ENCODE assay signal across 28 cellular contexts in genomic region chr1:167325151-167325550, GRCh38.
"Had no signal": no experiment of that assay in that cellular context is flagged by ENCODE, and none has a peak within 500 bp of the region (broad histone marks: within the 10 kb centered on the region; RNA-seq: fewer than 3 reads in every experiment).

No MANE protein-coding gene starts in this region.

- H3K27me3 ChIP-seq: colonic mucosa, dorsolateral prefrontal cortex, esophagus muscularis mucosa, esophagus squamous epithelium, foreskin keratinocyte, gastrocnemius medialis, gastroesophageal sphincter, heart left ventricle, heart right ventricle had no signal

- H3K36me3 ChIP-seq: colonic mucosa had no signal

- H3K4me1 ChIP-seq: colonic mucosa, esophagus squamous epithelium, foreskin keratinocyte had no signal

- H3K4me3 ChIP-seq: colonic mucosa, coronary artery, dorsolateral prefrontal cortex, esophagus muscularis mucosa, esophagus squamous epithelium, gastrocnemius medialis, gastroesophageal sphincter, heart left ventricle, heart right ventricle had no signal

- DNase-seq: colonic mucosa; cortex of kidney; dermis blood vessel endothelial cell; dorsolateral prefrontal cortex; effector CD4-positive, alpha-beta T cell; effector CD8-positive, alpha-beta T cell; effector memory CD4-positive, alpha-beta T cell; effector memory CD8-positive, alpha-beta T cell; endodermal cell; erythroblast; esophagus squamous epithelium; foreskin fibroblast; foreskin keratinocyte; foreskin melanocyte; gastrocnemius medialis; glutamatergic neuron; head of caudate nucleus; heart left ventricle; heart right ventricle had no signal

- FAIRE-seq: colon, endometrium, endothelial cell of umbilical vein, frontal cortex had no signal

- ATAC-seq: effector memory CD8-positive, alpha-beta T cell; esophagus mucosa; foreskin keratinocyte; gastrocnemius medialis; gastroesophageal sphincter; heart left ventricle; heart right ventricle had no signal

- H3K27ac ChIP-seq: colonic mucosa, coronary artery, dorsolateral prefrontal cortex, epithelial cell of prostate, esophagus muscularis mucosa, esophagus squamous epithelium, foreskin keratinocyte, gastrocnemius medialis, gastroesophageal sphincter, heart left ventricle, heart right ventricle had no signal
